ENCODE assay signal across 15 cellular contexts in the genomic region with DNA sequence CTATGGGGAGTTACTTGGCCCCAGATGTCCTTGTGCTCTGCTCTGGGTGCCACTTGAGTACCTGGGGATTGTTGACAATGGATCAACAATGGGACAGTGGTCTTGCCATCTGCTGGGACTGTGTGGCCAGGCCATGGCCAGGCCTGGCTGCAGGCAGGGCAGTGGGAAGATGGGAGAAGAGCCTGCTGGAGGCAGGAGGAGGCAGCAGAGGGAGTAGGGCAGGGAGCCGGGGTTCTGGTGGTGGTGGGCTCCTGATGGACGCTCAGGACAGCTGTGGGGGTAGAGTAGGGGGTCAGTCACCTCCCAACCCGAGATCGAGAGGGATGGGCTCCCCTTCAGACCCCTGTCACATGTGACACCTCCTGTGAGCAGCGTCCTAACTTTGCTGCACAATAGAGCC.
"Had no signal": no experiment of that assay in that cellular context is flagged by ENCODE, and none has a peak within 500 bp of the region (broad histone marks: within the 10 kb centered on the region; RNA-seq: fewer than 3 reads in every experiment).

No MANE protein-coding gene starts in this region.

- H3K27me3 Mint-ChIP-seq: activated naive CD8-positive, alpha-beta T cell treated with anti-CD3 and anti-CD28 coated beads, Interleukin-2, amount 10 ng/mL, durations not matched to agents 7 days and 5 days had no signal

- ATAC-seq: activated CD8-positive, alpha-beta T cell treated with anti-CD3 and anti-CD28 coated beads for 36 hours; stimulated activated naive CD8-positive, alpha-beta T cell treated with anti-CD3 and anti-CD28 coated beads, Interleukin-15, Interleukin-2, amounts not matched to agents 100 U/mL and 50 U/mL, for 24 hours had no signal

- H3K36me3 ChIP-seq: uterus had no signal

- H3K9me3 ChIP-seq: sigmoid colon, uterus had no signal

- H3K27me3 ChIP-seq: sigmoid colon, uterus had no signal

- H3K4me3 Mint-ChIP-seq: activated CD8-positive, alpha-beta T cell treated with anti-CD3 and anti-CD28 coated beads for 36 hours; activated naive CD8-positive, alpha-beta T cell treated with anti-CD3 and anti-CD28 coated beads, Interleukin-2, amount 10 ng/mL, durations not matched to agents 7 days and 5 days; naive B cell had no signal

- H3K27ac ChIP-seq: uterus had no signal

- H3K4me1 Mint-ChIP-seq: activated naive CD8-positive, alpha-beta T cell treated with anti-CD3 and anti-CD28 coated beads, Interleukin-2, amount 10 ng/mL, durations not matched to agents 7 days and 5 days had no signal

- H3K9me3 Mint-ChIP-seq: activated CD8-positive, alpha-beta T cell treated with anti-CD3 and anti-CD28 coated beads for 36 hours; activated naive CD8-positive, alpha-beta T cell treated with anti-CD3 and anti-CD28 coated beads, Interleukin-2, amount 10 ng/mL, durations not matched to agents 7 days and 5 days; naive B cell had no signal

- H3K27ac Mint-ChIP-seq: activated CD8-positive, alpha-beta T cell treated with anti-CD3 and anti-CD28 coated beads for 36 hours; activated naive CD8-positive, alpha-beta T cell treated with anti-CD3 and anti-CD28 coated beads, Interleukin-2, amount 10 ng/mL, durations not matched to agents 7 days and 5 days; naive B cell had no signal

- H3K36me3 Mint-ChIP-seq: activated naive CD8-positive, alpha-beta T cell treated with anti-CD3 and anti-CD28 coated beads, Interleukin-2, amount 10 ng/mL, durations not matched to agents 7 days and 5 days; naive B cell had no signal

- DNase-seq: activated CD8-positive, alpha-beta memory T cell treated with anti-CD3 and anti-CD28 coated beads, Interleukin-2, amount 50 U/mL, for 48 hours; activated CD8-positive, alpha-beta T cell treated with anti-CD3 and anti-CD28 coated beads for 36 hours; activated naive CD8-positive, alpha-beta T cell treated with anti-CD3 and anti-CD28 coated beads, Interleukin-2, amount 10 ng/mL, durations not matched to agents 7 days and 5 days; anterior cingulate cortex; cortex of kidney; effector memory CD4-positive, alpha-beta T cell; hypothalamus; kidney glomerular epithelial cell; naive B cell; sigmoid colon; stimulated activated CD4-positive, alpha-beta T cell treated with anti-CD3 and anti-CD28 coated beads, Interleukin-2, amount 100 ng/mL, for 48 hours; stimulated activated naive CD8-positive, alpha-beta T cell treated with anti-CD3 and anti-CD28 coated beads, Interleukin-15, Interleukin-2, amounts not matched to agents 100 U/mL and 50 U/mL, for 24 hours; T-helper 9 cell; uterus had no signal

- H3K4me3 ChIP-seq: lung, sigmoid colon, uterus had no signal
